In genomic region chr4:24582235-24582863, GRCh38 we compare ENCODE assay signal across 9 cellular contexts. TPM values are rescaled to one million over a fixed set of nuclear protein-coding genes. Genes with fewer than 3 reads are reported as not detected.
A peak's percentile ranks its signal among the peaks of the same experiment; 100 is the strongest.
DNase-seq lines count a peak whose midpoint lies in the region; ATAC-seq and TF ChIP-seq lines count a peak whose summit lies in the region.
"Had no signal": no experiment of that assay in that cellular context is flagged by ENCODE, and none has a peak within 500 bp of the region (broad histone marks: within the 10 kb centered on the region; RNA-seq: fewer than 3 reads in every experiment).

No MANE protein-coding gene starts in this region.

- peaks cover 57% of the 10 kb centered on the region for H3K4me1 Mint-ChIP-seq in activated T-cell treated with anti-CD3 and anti-CD28 coated beads, Interleukin-2, amount 50 U/mL, for 24 hours (ENCODE audit: low read depth)
- peaks cover 59% of the 10 kb centered on the region for H3K4me1 Mint-ChIP-seq in activated naive CD8-positive, alpha-beta T cell treated with anti-CD3 and anti-CD28 coated beads, Interleukin-2, amount 50 U/mL, for 24 hours
- peaks cover 63 to 70% of the 10 kb centered on the region in 2 donors for H3K4me1 Mint-ChIP-seq in immature natural killer cell

- H3K36me3 ChIP-seq in transverse colon: peaks cover 0 to 2% (median 0%) of the 10 kb centered on the region in 4 donors

- peak overlapping the region; percentile 99 for H3K27ac Mint-ChIP-seq in activated T-cell treated with anti-CD3 and anti-CD28 coated beads, Interleukin-2, amount 50 U/mL, for 24 hours
- peak overlapping the region; percentile 99 for H3K27ac Mint-ChIP-seq in activated naive CD8-positive, alpha-beta T cell treated with anti-CD3 and anti-CD28 coated beads, Interleukin-2, amount 50 U/mL, for 24 hours
- peak overlapping the region; percentile 84 to 98 (median 92) for H3K27ac Mint-ChIP-seq in immature natural killer cell

- WGBS in transverse colon (ENCODE audit: low coverage in 1 of 2), 2 donors: 8 to 9% methylated on average over 6 of the region's 6 CpGs

- TF ChIP-seq POLR2A in transverse colon (IDR thresholded peaks at IDR 0.05): no peak

- peaks cover 67% of the 10 kb centered on the region for H3K36me3 Mint-ChIP-seq in activated T-cell treated with anti-CD3 and anti-CD28 coated beads, Interleukin-2, amount 50 U/mL, for 24 hours (ENCODE audit: low read depth)
- H3K36me3 Mint-ChIP-seq in activated naive CD8-positive, alpha-beta T cell treated with anti-CD3 and anti-CD28 coated beads, Interleukin-2, amount 50 U/mL, for 24 hours (ENCODE audit: low read depth): peaks cover 55% of the 10 kb centered on the region
- H3K36me3 Mint-ChIP-seq in immature natural killer cell: peaks cover 0 to 3% (median 0%) of the 10 kb centered on the region in 3 donors

- H3K4me3 ChIP-seq in transverse colon: peak overlapping the region in 3 of 4 donors; percentile 73 to 99 (median 94)

- H3K27me3 ChIP-seq in transverse colon: no peaks in the 10 kb centered on the region

- intact Hi-C loops in transverse colon (cut with DNase I; ENCODE audit: low total_unique reads): loop anchor here (10.0 kb wide), 1 partner anchor 792 kb away; the partner anchor contains the start of gene ANAPC4

- peak overlapping the region; percentile 92 to 99 (median 97) for H3K27ac ChIP-seq in transverse colon

- TF ChIP-seq CTCF in transverse colon (IDR thresholded peaks at IDR 0.05): no peak

- no peaks in the 10 kb centered on the region for H3K9me3 ChIP-seq in transverse colon

- no peak for TF ChIP-seq EP300 in transverse colon (IDR thresholded peaks at IDR 0.05; ENCODE audit: low read depth)

- no peaks in the 10 kb centered on the region for H3K27me3 Mint-ChIP-seq in activated T-cell treated with anti-CD3 and anti-CD28 coated beads, Interleukin-2, amount 50 U/mL, for 24 hours
- H3K27me3 Mint-ChIP-seq in activated naive CD8-positive, alpha-beta T cell treated with anti-CD3 and anti-CD28 coated beads, Interleukin-2, amount 50 U/mL, for 24 hours: no peaks in the 10 kb centered on the region
- H3K27me3 Mint-ChIP-seq in immature natural killer cell (ENCODE audit: low read depth in 3 of 3): peaks cover 6 to 8% (median 7%) of the 10 kb centered on the region in 3 donors

- ATAC-seq in activated naive CD8-positive, alpha-beta T cell treated with anti-CD3 and anti-CD28 coated beads, Interleukin-2, amount 50 U/mL, for 24 hours: no peak
- ATAC-seq in GM18873 (IDR thresholded peaks at IDR 0.05; ENCODE audit: low FRiP score, unreplicated experiment) (no peak), HG03565 (IDR thresholded peaks at IDR 0.05; ENCODE audit: unreplicated experiment) (no peak)

- no peaks in the 10 kb centered on the region for H3K9me3 Mint-ChIP-seq in activated T-cell treated with anti-CD3 and anti-CD28 coated beads, Interleukin-2, amount 50 U/mL, for 24 hours
- no peaks in the 10 kb centered on the region for H3K9me3 Mint-ChIP-seq in activated naive CD8-positive, alpha-beta T cell treated with anti-CD3 and anti-CD28 coated beads, Interleukin-2, amount 50 U/mL, for 24 hours
- no peaks in the 10 kb centered on the region for H3K9me3 Mint-ChIP-seq in immature natural killer cell

- H3K4me3 Mint-ChIP-seq in activated T-cell treated with anti-CD3 and anti-CD28 coated beads, Interleukin-2, amount 50 U/mL, for 24 hours: peak overlapping the region; percentile 93
- H3K4me3 Mint-ChIP-seq in activated naive CD8-positive, alpha-beta T cell treated with anti-CD3 and anti-CD28 coated beads, Interleukin-2, amount 50 U/mL, for 24 hours: peak overlapping the region; percentile 99
- peak overlapping the region; percentile 92 to 100 (median 96) for H3K4me3 Mint-ChIP-seq in immature natural killer cell

- no peak for DNase-seq in activated T-cell treated with anti-CD3 and anti-CD28 coated beads, Interleukin-2, amount 50 U/mL, for 24 hours
- no peak for DNase-seq in activated T-cell treated with anti-CD3 and anti-CD28 coated beads, Interleukin-2, amount 50 U/mL, for 1 hour
- no peak for DNase-seq in activated naive CD8-positive, alpha-beta T cell treated with anti-CD3 and anti-CD28 coated beads, Interleukin-2, amount 50 U/mL, for 24 hours
- no peak for DNase-seq in immature natural killer cell
- no peak for DNase-seq in transverse colon
- no peak for DNase-seq in globus pallidus (ENCODE audit: low spot score)
- DNase-seq: GDM1 had no signal

- H3K4me1 ChIP-seq in transverse colon: peaks cover 20 to 59% (median 42%) of the 10 kb centered on the region in 4 donors

- in situ Hi-C loops in transverse colon (cut with MboI; ENCODE audit: low pct_ligation_motif_present in 1 of 4, low pct_unique_long_range_greater_than_20kb in 1 of 4, low sequenced_read_pairs in 3 of 4): loop anchor here in 1 of 4 donors (25.0 kb wide), 1 partner anchor 105 kb away; no protein-coding TSS in a partner anchor

RNA-seq across cellular contexts. Expression of gene DHX15, which starts 2.0 kb away (rescaled TPM):
- polyA plus RNA-seq in immature natural killer cell: 10 to 100 TPM; 41.7 to 71.4 (median 65.4) TPM
- total RNA-seq in transverse colon: 100 to 1,000 TPM; 118 to 203 (median 170) TPM
